In genomic region chr1:41698916-41699860, GRCh38 we compare ENCODE assay signal across 10 cellular contexts.
DNase-seq lines count a peak whose midpoint lies in the region; ATAC-seq and TF ChIP-seq lines count a peak whose summit lies in the region.
"Had no signal": no experiment of that assay in that cellular context is flagged by ENCODE, and none has a peak within 500 bp of the region (broad histone marks: within the 10 kb centered on the region; RNA-seq: fewer than 3 reads in every experiment).

No MANE protein-coding gene starts in this region.

- intact Hi-C loops in dendritic cell treated with granulocyte-macrophage colony-stimulating factor and Interleukin-4, amounts not matched to agents 40 ng/mL and 50 ng/mL, for 4 days (cut with micrococcal nuclease): no loop called here

- no peak for DNase-seq in UCSD-AML1 (lab: John Stamatoyannopoulos, UW; ENCODE audit: unreplicated experiment)
- no peak for DNase-seq in middle frontal gyrus (ENCODE audit: extremely low spot score, low spot score)
- DNase-seq: DMS79, HFFc6, hippocampal formation had no signal

- peaks cover 10% of the 10 kb centered on the region for H3K27me3 Mint-ChIP-seq in dendritic cell treated with granulocyte-macrophage colony-stimulating factor and Interleukin-4, amounts not matched to agents 40 ng/mL and 50 ng/mL, for 4 days

- no peak overlapping the region for H3K4me3 Mint-ChIP-seq in dendritic cell treated with granulocyte-macrophage colony-stimulating factor and Interleukin-4, amounts not matched to agents 40 ng/mL and 50 ng/mL, for 4 days
- H3K4me3 Mint-ChIP-seq: HFFc6 had no signal

- no peaks in the 10 kb centered on the region for H3K9me3 Mint-ChIP-seq in dendritic cell treated with granulocyte-macrophage colony-stimulating factor and Interleukin-4, amounts not matched to agents 40 ng/mL and 50 ng/mL, for 4 days
- H3K9me3 Mint-ChIP-seq: HFFc6 had no signal

- H3K4me1 Mint-ChIP-seq in dendritic cell treated with granulocyte-macrophage colony-stimulating factor and Interleukin-4, amounts not matched to agents 40 ng/mL and 50 ng/mL, for 4 days (ENCODE audit: low read depth): peaks cover 15% of the 10 kb centered on the region

- ATAC-seq in GM19025 (IDR thresholded peaks at IDR 0.05; ENCODE audit: low read depth, unreplicated experiment) (peak; percentile 89), HG02798 (IDR thresholded peaks at IDR 0.05; ENCODE audit: poor library complexity, unreplicated experiment) (peak; percentile 95), HG03139 (IDR thresholded peaks at IDR 0.05; ENCODE audit: unreplicated experiment) (no peak)

- H3K27ac Mint-ChIP-seq in dendritic cell treated with granulocyte-macrophage colony-stimulating factor and Interleukin-4, amounts not matched to agents 40 ng/mL and 50 ng/mL, for 4 days: peak overlapping the region; percentile 6
- H3K27ac Mint-ChIP-seq: HFFc6 had no signal

- H3K36me3 Mint-ChIP-seq in dendritic cell treated with granulocyte-macrophage colony-stimulating factor and Interleukin-4, amounts not matched to agents 40 ng/mL and 50 ng/mL, for 4 days (ENCODE audit: low read depth): no peaks in the 10 kb centered on the region

- TF ChIP-seq CTCF in GM12873 (IDR thresholded peaks at IDR 0.05; ENCODE audit: insufficient read depth, low read depth, low read length, missing control alignments): peak; percentile 5
